ENCODE assay signal across 1 cellular context in the genomic region with DNA sequence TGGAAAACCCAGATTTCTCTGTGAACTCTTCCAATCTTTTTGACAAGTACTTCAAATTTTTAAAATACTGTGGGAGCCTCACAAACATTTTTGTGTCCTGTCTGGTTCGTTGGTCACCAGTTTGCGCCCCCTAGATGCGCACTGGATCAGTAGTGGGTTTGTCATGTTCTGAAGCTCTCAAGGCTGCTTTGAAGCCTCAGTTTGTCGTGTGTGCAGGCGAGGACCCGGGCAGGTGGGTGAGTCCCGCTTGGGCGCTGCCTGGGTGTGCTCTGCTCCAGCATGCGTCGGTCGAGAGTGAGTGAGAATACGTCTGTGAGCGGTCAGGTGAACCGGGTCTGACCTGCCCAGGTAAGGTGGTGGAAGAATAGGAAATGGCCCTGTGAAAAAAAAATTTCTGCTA.
TF ChIP-seq lines count a peak whose summit lies in the region.

No MANE protein-coding gene starts in this region.

TF ChIP-seq in SK-N-SH, 30 proteins besides CTCF, POLR2A, EP300 and RAD21 (continued from another document):
- TF ChIP-seq, protein P1, sequence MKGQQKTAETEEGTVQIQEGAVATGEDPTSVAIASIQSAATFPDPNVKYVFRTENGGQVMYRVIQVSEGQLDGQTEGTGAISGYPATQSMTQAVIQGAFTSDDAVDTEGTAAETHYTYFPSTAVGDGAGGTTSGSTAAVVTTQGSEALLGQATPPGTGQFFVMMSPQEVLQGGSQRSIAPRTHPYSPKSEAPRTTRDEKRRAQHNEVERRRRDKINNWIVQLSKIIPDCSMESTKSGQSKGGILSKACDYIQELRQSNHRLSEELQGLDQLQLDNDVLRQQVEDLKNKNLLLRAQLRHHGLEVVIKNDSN (IDR thresholded peaks at IDR 0.05; ENCODE audit: borderline replicate concordance, low read depth), result no peak
- TF ChIP-seq NFIC (IDR thresholded peaks at IDR 0.05; ENCODE audit: borderline replicate concordance) (no peak), SIN3A (IDR thresholded peaks at IDR 0.05; ENCODE audit: borderline replicate concordance, low read depth, low read length) (no peak), GATA2 (CRISPR knock-in tag; IDR thresholded peaks at IDR 0.05) (no peak), GABPA (IDR thresholded peaks at IDR 0.05; ENCODE audit: low read depth) (no peak), EZH2phosphoT487 (IDR thresholded peaks at IDR 0.05; ENCODE audit: borderline replicate concordance, low read depth) (no peak), MEF2A (IDR thresholded peaks at IDR 0.05; ENCODE audit: borderline replicate concordance, low read depth) (no peak), NRF1 (IDR thresholded peaks at IDR 0.05; ENCODE audit: low read depth, low read length) (no peak), TEAD4 (IDR thresholded peaks at IDR 0.05; ENCODE audit: borderline replicate concordance, insufficient read depth) (no peak)
- TF ChIP-seq, protein P2, sequence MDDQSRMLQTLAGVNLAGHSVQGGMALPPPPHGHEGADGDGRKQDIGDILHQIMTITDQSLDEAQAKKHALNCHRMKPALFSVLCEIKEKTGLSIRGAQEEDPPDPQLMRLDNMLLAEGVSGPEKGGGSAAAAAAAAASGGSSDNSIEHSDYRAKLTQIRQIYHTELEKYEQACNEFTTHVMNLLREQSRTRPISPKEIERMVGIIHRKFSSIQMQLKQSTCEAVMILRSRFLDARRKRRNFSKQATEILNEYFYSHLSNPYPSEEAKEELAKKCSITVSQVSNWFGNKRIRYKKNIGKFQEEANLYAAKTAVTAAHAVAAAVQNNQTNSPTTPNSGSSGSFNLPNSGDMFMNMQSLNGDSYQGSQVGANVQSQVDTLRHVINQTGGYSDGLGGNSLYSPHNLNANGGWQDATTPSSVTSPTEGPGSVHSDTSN (IDR thresholded peaks at IDR 0.05), result no peak
